In the genomic region with DNA sequence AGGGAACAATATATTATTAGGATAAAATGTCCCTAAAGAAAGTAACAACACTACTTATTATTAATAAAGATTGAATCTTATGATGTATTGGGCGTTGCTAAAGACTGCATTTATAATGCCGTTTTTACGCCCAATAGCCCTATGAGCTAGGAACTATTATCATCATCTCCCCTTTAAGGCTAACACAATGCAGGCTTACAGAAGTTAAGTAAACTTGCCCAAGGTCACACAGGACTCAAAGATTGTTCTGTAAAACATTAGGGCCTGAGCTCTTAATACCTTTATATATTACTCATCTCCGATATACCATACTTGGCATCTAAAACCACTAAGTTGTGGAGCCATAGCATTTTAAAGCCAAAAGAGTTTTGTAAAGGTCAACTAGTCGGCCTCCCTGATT, we compare ENCODE assay signal across 26 cellular contexts.
"Had no signal": no experiment of that assay in that cellular context is flagged by ENCODE, and none has a peak within 500 bp of the region (broad histone marks: within the 10 kb centered on the region; RNA-seq: fewer than 3 reads in every experiment).

No MANE protein-coding gene starts in this region.

- H3K9me3 ChIP-seq: adrenal gland, esophagus muscularis mucosa had no signal

- FAIRE-seq: astrocyte, colon had no signal

- H3K4me3 ChIP-seq: adrenal gland, esophagus muscularis mucosa, gastroesophageal sphincter had no signal

- ATAC-seq: activated CD4-positive, alpha-beta T cell treated with anti-CD3 and anti-CD28 coated beads for 36 hours; activated CD8-positive, alpha-beta memory T cell treated with anti-CD3 and anti-CD28 coated beads, Interleukin-2, amount 10 ng/mL, durations not matched to agents 7 days and 5 days; activated CD8-positive, alpha-beta T cell treated with anti-CD3 and anti-CD28 coated beads, Interleukin-2, amount 10 ng/mL, durations not matched to agents 7 days and 5 days; activated T-cell treated with anti-CD3 and anti-CD28 coated beads, Interleukin-2, amount 50 U/mL, for 72 hours; effector memory CD8-positive, alpha-beta T cell had no signal

- DNase-seq: activated CD4-positive, alpha-beta memory T cell treated with anti-CD3 and anti-CD28 coated beads for 36 hours; activated CD4-positive, alpha-beta T cell treated with anti-CD3 and anti-CD28 coated beads for 36 hours; activated CD4-positive, alpha-beta T cell treated with anti-CD3 and anti-CD28 coated beads, Interleukin-2, amount 10 ng/mL, durations not matched to agents 24 days and 14 days; activated CD4-positive, CD25-positive, alpha-beta regulatory T cell; activated CD4-positive, CD25-positive, alpha-beta regulatory T cell treated with anti-CD3 and anti-CD28 coated beads, Interleukin-2, amount 50 U/mL, for 72 hours; activated CD8-positive, alpha-beta memory T cell treated with anti-CD3 and anti-CD28 coated beads, Interleukin-2, amount 10 ng/mL, durations not matched to agents 7 days and 5 days; activated CD8-positive, alpha-beta memory T cell treated with anti-CD3 and anti-CD28 coated beads, Interleukin-2, amount 50 U/mL, for 4 hours; activated CD8-positive, alpha-beta T cell treated with anti-CD3 and anti-CD28 coated beads, Interleukin-2, amount 10 ng/mL, durations not matched to agents 7 days and 5 days; activated gamma-delta T cell; activated naive CD4-positive, alpha-beta T cell; activated naive CD4-positive, alpha-beta T cell treated with anti-CD3 and anti-CD28 coated beads, Interleukin-2, amount 50 U/mL, for 16 hours; activated T-cell treated with anti-CD3 and anti-CD28 coated beads, Interleukin-2, amount 50 U/mL, for 1 hour; activated T-cell treated with anti-CD3 and anti-CD28 coated beads, Interleukin-2, amount 50 U/mL, for 72 hours; brain microvascular endothelial cell; cortex of kidney; dermis blood vessel endothelial cell; effector CD4-positive, alpha-beta T cell; effector memory CD8-positive, alpha-beta T cell; erythroblast; foreskin keratinocyte; T-helper 2 cell had no signal

- H3K4me1 ChIP-seq: adrenal gland, foreskin keratinocyte had no signal

- H3K27me3 ChIP-seq: adrenal gland, brain microvascular endothelial cell, esophagus muscularis mucosa, foreskin keratinocyte, gastroesophageal sphincter had no signal

- H3K27ac ChIP-seq: adrenal gland, brain microvascular endothelial cell, esophagus muscularis mucosa, foreskin keratinocyte, gastroesophageal sphincter had no signal

- H3K36me3 ChIP-seq: adrenal gland, brain microvascular endothelial cell had no signal
